ENCODE assay signal across 8 cellular contexts in the genomic region with DNA sequence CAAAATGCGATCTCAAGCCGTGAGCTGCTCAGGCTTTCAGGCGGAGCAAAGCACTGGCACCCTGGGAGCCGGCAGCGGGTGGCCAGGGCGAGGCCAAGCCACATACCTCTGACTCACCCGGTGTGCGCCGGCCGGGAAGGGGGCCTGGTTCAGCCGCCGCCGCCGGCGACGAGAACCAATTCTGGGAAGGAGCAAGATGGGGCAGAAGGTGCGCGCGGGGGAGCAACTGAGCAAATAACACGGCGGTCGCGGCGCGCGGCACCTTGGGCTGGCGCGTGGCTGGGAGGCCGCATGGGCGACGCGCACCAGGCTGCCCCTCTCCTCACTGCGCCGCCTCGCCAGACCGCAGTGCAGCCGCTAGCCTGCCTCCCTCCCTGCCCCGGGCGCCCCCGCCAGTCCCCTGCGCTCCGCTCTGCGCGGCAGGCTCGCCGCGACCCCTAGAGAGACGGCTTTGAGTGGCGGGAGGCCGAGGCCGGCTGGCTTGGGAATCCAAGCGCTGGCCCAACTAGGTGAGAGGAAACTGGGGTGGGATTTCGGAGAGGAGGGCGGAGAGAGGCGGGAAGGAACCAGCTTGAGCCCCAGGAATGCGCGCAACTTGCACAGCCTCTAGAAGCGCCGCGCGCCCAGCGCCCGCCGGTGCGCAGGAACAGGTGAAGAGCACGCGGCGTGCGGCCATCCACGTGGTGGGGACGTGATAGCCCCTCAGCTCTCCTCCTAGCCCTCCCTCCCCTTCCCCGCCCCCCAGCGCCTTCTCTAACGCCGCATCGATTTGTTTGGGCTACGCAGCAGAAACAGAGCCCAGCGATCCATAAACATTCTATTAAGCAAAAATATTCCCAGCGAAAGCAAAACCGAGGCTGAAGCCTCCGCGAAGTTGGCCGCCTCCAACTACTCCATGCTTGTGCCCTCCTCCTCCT. TPM values are rescaled to one million over a fixed set of nuclear protein-coding genes. Genes with fewer than 3 reads are reported as not detected.
DNase-seq lines count a peak whose midpoint lies in the region; ATAC-seq and TF ChIP-seq lines count a peak whose summit lies in the region.

No MANE protein-coding gene starts in this region.

- H2BK15ac ChIP-seq in H9 (ENCODE audit: low read depth, low read length) = no peak overlapping the region

- no peak for TF ChIP-seq CTCF in A673 (conservative IDR thresholded peaks at IDR 0.05; ENCODE audit: low read depth, low read length)
- TF ChIP-seq CTCF in H9 (conservative IDR thresholded peaks at IDR 0.05) = no peak

- BruUV-seq in A673 (replicated peaks; lab: Mats Ljungman, UMichigan) = no TSS peak

- no peak overlapping the region; the same call in 1 of the 2 replicates for H3K4ac ChIP-seq in H9 (ENCODE audit: low read depth, low read length)

- H3K27me3 Mint-ChIP-seq in H9 (ENCODE audit: low read depth) = peaks cover 74% of the 10 kb centered on the region
- peaks cover 76% of the 10 kb centered on the region for H3K27me3 Mint-ChIP-seq in activated naive CD8-positive, alpha-beta T cell treated with anti-CD3 and anti-CD28 coated beads for 36 hours

- H3K23me2 ChIP-seq in H9 (ENCODE audit: insufficient read length, low read depth, low read length, poor library complexity, severe bottlenecking) = peaks cover 40% of the 10 kb centered on the region

- H3K36me3 ChIP-seq in A673 (ENCODE audit: insufficient read depth, low read length, poor library complexity, severe bottlenecking) (no peaks in the 10 kb centered on the region), iPS DF 6.9 (ENCODE audit: control insufficient read depth, insufficient read depth, low read length) (no peaks in the 10 kb centered on the region), skeletal muscle satellite cell (ENCODE audit: insufficient read depth, low read length) (no peaks in the 10 kb centered on the region)

- H3K9ac ChIP-seq in H9 (ENCODE audit: extremely low read depth, insufficient read length, low read length) (peak overlapping the region; percentile 18), skeletal muscle satellite cell (ENCODE audit: low read depth, low read length) (peak overlapping the region; percentile 68)

- intact Hi-C loops in A673 (cut with micrococcal nuclease; ENCODE audit: unreplicated experiment) = loop anchor here (2.0 to 10.0 kb wide), 2 partner anchors 83 to 1661 kb away; no protein-coding TSS in a partner anchor

- H4K8ac ChIP-seq in H9 (replicated peaks; ENCODE audit: insufficient read length, low read depth, low read length) = no peak overlapping the region

- H3K14ac ChIP-seq in H9 (ENCODE audit: insufficient read depth, low read length) = peak overlapping the region; percentile 92

- H3K18ac ChIP-seq in H9 (ENCODE audit: insufficient read length, low read depth, low read length) = peak overlapping the region; percentile 80

- no peak overlapping the region for H2BK5ac ChIP-seq in H9 (ENCODE audit: insufficient read length, low read length)

- ATAC-seq in HG02870 (IDR thresholded peaks at IDR 0.05; ENCODE audit: unreplicated experiment) = no peak

- no peak overlapping the region; a peak in 2 of 7 replicates for H3K27ac Mint-ChIP-seq in H9
- H3K27ac Mint-ChIP-seq in activated naive CD8-positive, alpha-beta T cell treated with anti-CD3 and anti-CD28 coated beads for 36 hours = peak overlapping the region; percentile 34

- no peak overlapping the region for H3K56ac ChIP-seq in H9 (ENCODE audit: insufficient read length, low read depth, low read length)

- no peak overlapping the region for H2AK5ac ChIP-seq in H9 (ENCODE audit: insufficient read length, low read length)

- peaks cover 0 to 9% (median 5%) of the 10 kb centered on the region in 3 experiments; a peak in 4 of 7 replicates for H3K36me3 Mint-ChIP-seq in H9 (ENCODE audit: insufficient read depth in 1 of 3, low read depth in 3 of 3)
- H3K36me3 Mint-ChIP-seq in activated naive CD8-positive, alpha-beta T cell treated with anti-CD3 and anti-CD28 coated beads for 36 hours = no peaks in the 10 kb centered on the region

- H3K27me3 ChIP-seq in A673 (replicated peaks; ENCODE audit: insufficient read depth, low read depth, low read length, poor library complexity) (peaks cover 59% of the 10 kb centered on the region), H9 (ENCODE audit: insufficient read depth, low read length) (peaks cover 26% of the 10 kb centered on the region; the same call in 1 of the 2 replicates), iPS DF 6.9 (ENCODE audit: control insufficient read depth, insufficient read depth, low read length) (peaks cover 20% of the 10 kb centered on the region; the same call in 1 of the 2 replicates), skeletal muscle satellite cell (ENCODE audit: control insufficient read depth, insufficient read depth, low read length) (no peaks in the 10 kb centered on the region)

- H3T11ph ChIP-seq in H9 (ENCODE audit: low read length) = no peak overlapping the region

- H3K4me1 ChIP-seq in A673 (ENCODE audit: insufficient read depth, low read length, poor library complexity, severe bottlenecking) (peaks cover 19% of the 10 kb centered on the region), H9 (ENCODE audit: insufficient read depth, low read length) (peaks cover 2% of the 10 kb centered on the region; the same call in 1 of the 2 replicates), iPS DF 6.9 (ENCODE audit: control insufficient read depth, insufficient read depth, low read length) (peaks cover 8% of the 10 kb centered on the region), skeletal muscle satellite cell (ENCODE audit: control insufficient read depth, insufficient read depth, low read length) (peaks cover 31% of the 10 kb centered on the region)

- no peak overlapping the region for H3K23ac ChIP-seq in H9 (ENCODE audit: insufficient read length, low read depth, low read length)

- H3K79me1 ChIP-seq in H9 (ENCODE audit: insufficient read depth, low read depth, low read length, poor library complexity, severe bottlenecking) = no peaks in the 10 kb centered on the region

- peak overlapping the region; percentile 40 for H3K4me3 ChIP-seq in A673 (ENCODE audit: low read depth, low read length, poor library complexity, severe bottlenecking)
- H3K4me3 ChIP-seq in iPS DF 6.9 (ENCODE audit: low read length) = peak overlapping the region; percentile 43; the same call in 1 of the 2 replicates
- peak overlapping the region; percentile 78 for H3K4me3 ChIP-seq in skeletal muscle satellite cell (ENCODE audit: low read length)

- peak overlapping the region; percentile 42 for H3K4me2 ChIP-seq in H9 (ENCODE audit: insufficient read depth, insufficient read length, low read length)
- peak overlapping the region; percentile 98 for H3K4me2 ChIP-seq in skeletal muscle satellite cell (ENCODE audit: low read length)

- H2AFZ ChIP-seq in H9 (ENCODE audit: low read length) = no peak overlapping the region

- no peak overlapping the region for H4K5ac ChIP-seq in H9 (ENCODE audit: insufficient read length, low read depth, low read length)

- no peaks in the 10 kb centered on the region for H4K20me1 ChIP-seq in H9 (ENCODE audit: control insufficient read depth, insufficient read depth, insufficient read length)

- no peak overlapping the region for H4K91ac ChIP-seq in H9 (ENCODE audit: insufficient read length, low read depth, low read length)

- POLR2A ChIA-PET in A673 (lab: Charles Lee; ENCODE audit: low non-redundant PET) = no interaction called here

- no peak overlapping the region for H2BK20ac ChIP-seq in H9 (ENCODE audit: low read depth, low read length, poor library complexity, severe bottlenecking)

- CTCF ChIA-PET in A673 (lab: Charles Lee) = interaction anchor here (0.9 kb wide), 1 partner anchor 10 kb away, joined by 3 read pairs; no protein-coding TSS in a partner anchor

- no peak overlapping the region for H2BK12ac ChIP-seq in H9 (ENCODE audit: insufficient read length, low read depth, low read length)

- DNase-seq in A673 (ENCODE audit: low spot score) (peak; percentile 29), H9 (peak; percentile 76), iPS DF 6.9 (ENCODE audit: low read depth, low spot score) (no peak), SKM-1 (lab: John Stamatoyannopoulos, UW; ENCODE audit: unreplicated experiment) (no peak), NOMO-1 (lab: John Stamatoyannopoulos, UW; ENCODE audit: unreplicated experiment in 2 of 2) (no peak)
- DNase-seq in activated naive CD8-positive, alpha-beta T cell treated with anti-CD3 and anti-CD28 coated beads for 36 hours = no peak

- peak overlapping the region; percentile 78 for H2BK120ac ChIP-seq in H9 (ENCODE audit: low read depth, low read length, poor library complexity, severe bottlenecking)

- no peaks in the 10 kb centered on the region; a peak in 2 of 5 replicates for H3K9me3 Mint-ChIP-seq in H9
- no peaks in the 10 kb centered on the region for H3K9me3 Mint-ChIP-seq in activated naive CD8-positive, alpha-beta T cell treated with anti-CD3 and anti-CD28 coated beads for 36 hours

- no CpG with 5 or more reads among the region's 83 CpGs for WGBS in H9 (ENCODE audit: extremely low coverage, insufficient read length, low lambda C conversion rate)
- WGBS in iPS DF 6.9 (ENCODE audit: insufficient coverage, insufficient read length) = no CpG with 5 or more reads among the region's 83 CpGs

- peaks cover 65 to 74% of the 10 kb centered on the region in 2 experiments for H3K4me1 Mint-ChIP-seq in H9
- H3K4me1 Mint-ChIP-seq in activated naive CD8-positive, alpha-beta T cell treated with anti-CD3 and anti-CD28 coated beads for 36 hours = peaks cover 28% of the 10 kb centered on the region

- H3K79me2 ChIP-seq in H9 (ENCODE audit: insufficient read depth, low read length) = peaks cover 2% of the 10 kb centered on the region; the same call in 1 of the 2 replicates

- H3K4me3 Mint-ChIP-seq in H9 = peak overlapping the region; percentile 74 to 92
- peak overlapping the region; percentile 74 for H3K4me3 Mint-ChIP-seq in activated naive CD8-positive, alpha-beta T cell treated with anti-CD3 and anti-CD28 coated beads for 36 hours

- no peaks in the 10 kb centered on the region for H3K9me3 ChIP-seq in A673 (ENCODE audit: low read depth, low read length, poor library complexity, severe bottlenecking)
- H3K9me3 ChIP-seq in H9 (ENCODE audit: control insufficient read depth, low read depth, low read length) = no peaks in the 10 kb centered on the region
- H3K9me3 ChIP-seq in iPS DF 6.9 (ENCODE audit: control insufficient read depth, insufficient read depth, low read length) = no peaks in the 10 kb centered on the region
- H3K9me3 ChIP-seq in skeletal muscle satellite cell (replicated peaks; ENCODE audit: low read length) = no peaks in the 10 kb centered on the region

- H3K27ac ChIP-seq in A673 (ENCODE audit: low read depth, low read length, poor library complexity, severe bottlenecking) (no peak overlapping the region), H9 (ENCODE audit: insufficient read length, low read depth, low read length) (no peak overlapping the region), iPS DF 6.9 (ENCODE audit: low read length) (no peak overlapping the region)

RNA-seq across cellular contexts. Expression of gene NRP2, which starts 3.3 kb away (rescaled TPM):
- total RNA-seq in A673 (2021) = 4.0 and 7.7 TPM in 2 replicates
- total RNA-seq in H9 (2021) = 19.7 and 20.7 TPM in 2 replicates
- 1 to 10 TPM; 1.1 to 2.0 TPM for total RNA-seq in activated naive CD8-positive, alpha-beta T cell treated with anti-CD3 and anti-CD28 coated beads for 36 hours
- total RNA-seq in skeletal muscle satellite cell (2012; rRNA removed) = 3.3 and 9.2 TPM in 2 replicates

Comparison
In these comparisons a context has a peak if more than half of its experiments do, and no peak if none do; other contexts are left out.
1. DNase-seq: peak in A673 (single experiment) and H9 (single experiment); none in activated naive CD8-positive, alpha-beta T cell treated with anti-CD3 and anti-CD28 coated beads for 36 hours (single experiment), iPS DF 6.9 (single experiment), SKM-1 (single experiment) and NOMO-1 (0 of 2).
2. Peak in every context shown above with its lines, with median percentiles within 50 percentile points of each other: H3K4me3 ChIP-seq.